Comparison of ENCODE assay signal across 18 cellular contexts in the genomic region with DNA sequence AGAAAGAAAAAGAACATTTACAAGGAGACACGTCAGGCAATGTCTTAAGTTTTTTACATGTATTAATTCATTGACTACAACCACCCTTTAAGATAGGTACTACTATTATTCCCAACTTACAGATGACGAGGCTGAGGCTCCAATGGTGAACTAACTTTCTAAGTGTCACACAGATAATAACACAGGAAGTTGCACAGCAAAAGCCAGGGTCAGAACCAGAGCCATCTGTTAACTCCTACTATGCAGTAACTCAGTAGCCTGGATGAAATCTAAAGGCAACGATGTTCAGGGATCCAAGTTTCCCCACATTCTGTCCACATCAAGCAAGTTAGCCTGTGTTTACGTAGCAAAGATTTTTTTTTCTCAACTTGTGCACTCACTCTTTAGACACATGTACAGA.
A peak's percentile ranks its signal among the peaks of the same experiment; 100 is the strongest.
DNase-seq lines count a peak whose midpoint lies in the region; ATAC-seq, FAIRE-seq and TF ChIP-seq lines count a peak whose summit lies in the region.
"Had no signal": no experiment of that assay in that cellular context is flagged by ENCODE, and none has a peak within 500 bp of the region (broad histone marks: within the 10 kb centered on the region; RNA-seq: fewer than 3 reads in every experiment).

No MANE protein-coding gene starts in this region.

- BruUV-seq in OCI-LY7 (replicated peaks; lab: Mats Ljungman, UMichigan): no TSS peak
- BruUV-seq in endothelial cell of umbilical vein (replicated peaks; lab: Mats Ljungman, UMichigan): no TSS peak

- H3K4me1 ChIP-seq in SK-N-SH (ENCODE audit: control insufficient read depth in 1 of 2, insufficient read depth in 2 of 2, low read depth in 1 of 2, low read length in 1 of 2) (no peaks in the 10 kb centered on the region), OCI-LY7 (ENCODE audit: insufficient read depth, low read length, poor library complexity, severe bottlenecking) (peaks cover 28% of the 10 kb centered on the region), endothelial cell of umbilical vein (ENCODE audit: control insufficient read depth, extremely low read depth, insufficient read depth, low read length) (no peaks in the 10 kb centered on the region)

- H3K79me2 ChIP-seq in SK-N-SH (ENCODE audit: insufficient read depth): no peaks in the 10 kb centered on the region
- no peaks in the 10 kb centered on the region for H3K79me2 ChIP-seq in OCI-LY7 (ENCODE audit: insufficient read depth, low read depth, low read length)
- no peaks in the 10 kb centered on the region for H3K79me2 ChIP-seq in endothelial cell of umbilical vein (ENCODE audit: control insufficient read depth, insufficient read depth, low read length)

- no peak overlapping the region for H3K27ac ChIP-seq in SK-N-SH (ENCODE audit: low read depth in 2 of 2, low read length in 1 of 2)
- no peak overlapping the region for H3K27ac ChIP-seq in OCI-LY7 (ENCODE audit: low read depth, low read length, poor library complexity, severe bottlenecking)
- no peak overlapping the region for H3K27ac ChIP-seq in endothelial cell of umbilical vein (ENCODE audit: insufficient read depth, low read depth, low read length)

- H3K9me3 ChIP-seq in SK-N-SH (no peaks in the 10 kb centered on the region), OCI-LY7 (ENCODE audit: low read length) (no peaks in the 10 kb centered on the region), endothelial cell of umbilical vein (replicated peaks; ENCODE audit: control insufficient read depth, insufficient read depth, low read length) (no peaks in the 10 kb centered on the region)

- no peaks in the 10 kb centered on the region for H3F3A ChIP-seq in SK-N-SH (replicated peaks; ENCODE audit: insufficient read depth)

- CTCF ChIA-PET in SK-N-SH (lab: Yijun Ruan, JAX) (interaction anchor here (1.5 kb wide), 1 partner anchor 480 kb away, joined by 3 read pairs; no protein-coding TSS in a partner anchor), OCI-LY7 (lab: Charles Lee; ENCODE audit: unreplicated experiment) (no interaction called here), endothelial cell of umbilical vein (lab: Charles Lee) (interaction anchor here (1.4 kb wide), 1 partner anchor 11 kb away, joined by 6 read pairs; no protein-coding TSS in a partner anchor)

- ATAC-seq in SK-N-SH treated with all-trans-retinoic acid at 6 μM for 48 hours (no peak), Right ventricle myocardium superior (ENCODE audit: poor library complexity) (no peak)
- ATAC-seq: activated CD4-positive, alpha-beta T cell treated with anti-CD3 and anti-CD28 coated beads for 36 hours; activated T-cell treated with anti-CD3 and anti-CD28 coated beads, Interleukin-2, amount 50 U/mL, for 72 hours; stimulated activated naive CD8-positive, alpha-beta T cell treated with anti-CD3 and anti-CD28 coated beads, Interleukin-15, amount 100 ng/mL, for 72 hours had no signal

- no peaks in the 10 kb centered on the region for H3K9me1 ChIP-seq in endothelial cell of umbilical vein (replicated peaks; ENCODE audit: control insufficient read depth, extremely low read depth, insufficient read depth, low read length)

- H4K20me1 ChIP-seq in SK-N-SH (ENCODE audit: insufficient read depth): no peaks in the 10 kb centered on the region
- H4K20me1 ChIP-seq in OCI-LY7 (ENCODE audit: insufficient read depth, low read length): no peaks in the 10 kb centered on the region
- H4K20me1 ChIP-seq in endothelial cell of umbilical vein (replicated peaks; ENCODE audit: control insufficient read depth, extremely low read depth, insufficient read depth, low read length): no peaks in the 10 kb centered on the region

- no peak overlapping the region for H3K4me3 ChIP-seq in SK-N-SH (ENCODE audit: low read depth in 2 of 2, low read length in 1 of 2)
- H3K4me3 ChIP-seq in OCI-LY7 (ENCODE audit: low read depth, low read length, poor library complexity, severe bottlenecking): no peak overlapping the region
- no peak overlapping the region for H3K4me3 ChIP-seq in endothelial cell of umbilical vein (replicated peaks in 1 of 3; ENCODE audit: insufficient read depth in 1 of 3, low read depth in 1 of 3, low read length in 3 of 3)
- H3K4me3 ChIP-seq: lung had no signal

- H3K9me2 ChIP-seq in SK-N-SH (no peaks in the 10 kb centered on the region), OCI-LY7 (ENCODE audit: insufficient read depth, low read length) (no peaks in the 10 kb centered on the region)

- 87% methylated on average over 4 of the region's 4 CpGs for WGBS in SK-N-SH (ENCODE audit: low lambda C conversion rate)

- no peaks in the 10 kb centered on the region for H3K27me3 ChIP-seq in SK-N-SH (ENCODE audit: insufficient read depth)
- H3K27me3 ChIP-seq in endothelial cell of umbilical vein (ENCODE audit: control insufficient read depth in 2 of 2, insufficient read depth in 2 of 2, low read length in 2 of 2): no peaks in the 10 kb centered on the region

- H3K9ac ChIP-seq in SK-N-SH: no peak overlapping the region
- no peak overlapping the region for H3K9ac ChIP-seq in endothelial cell of umbilical vein (replicated peaks; ENCODE audit: extremely low read depth, insufficient read depth, low read length)

- DNase-seq in SK-N-SH (no peak), GM19239 (ENCODE audit: insufficient read length, low spot score) (no peak), OCI-LY7 (ENCODE audit: low spot score) (peak; percentile 40), endothelial cell of umbilical vein (ENCODE audit: low read depth, low spot score) (no peak), GM12891 (ENCODE audit: insufficient read length, low spot score) (no peak), middle frontal gyrus (ENCODE audit: extremely low spot score, low spot score) (no peak), Right ventricle myocardium superior (no peak)
- DNase-seq: activated CD4-positive, alpha-beta T cell treated with anti-CD3 and anti-CD28 coated beads for 36 hours; activated T-cell treated with anti-CD3 and anti-CD28 coated beads, Interleukin-2, amount 50 U/mL, for 72 hours; COR-L47; NCI-H1930; NCI-H510A treated with DMSO at 0.1 percent for 48 hours; stimulated activated CD4-positive, alpha-beta T cell treated with anti-CD3 and anti-CD28 coated beads, Interleukin-12 subunit alpha, Interleukin-12 subunit beta, amount 100 ng/mL, for 4 hours; stimulated activated naive CD8-positive, alpha-beta T cell treated with anti-CD3 and anti-CD28 coated beads, Interleukin-15, amount 100 ng/mL, for 72 hours had no signal

- no peak for TF ChIP-seq RAD21 in SK-N-SH (IDR thresholded peaks at IDR 0.05; ENCODE audit: low read length)

- TF ChIP-seq CTCF in SK-N-SH (IDR thresholded peaks at IDR 0.05): no peak
- TF ChIP-seq CTCF in OCI-LY7 (conservative IDR thresholded peaks at IDR 0.05; ENCODE audit: low read length): no peak
- no peak for TF ChIP-seq CTCF in endothelial cell of umbilical vein (IDR thresholded peaks at IDR 0.05; ENCODE audit: extremely low read depth in 1 of 2, insufficient read depth in 1 of 2, low read depth in 1 of 2, low read length in 2 of 2)

- H3K36me3 ChIP-seq in SK-N-SH (replicated peaks in 1 of 2; ENCODE audit: control insufficient read depth in 1 of 2, insufficient read depth in 2 of 2, low read length in 1 of 2) (no peaks in the 10 kb centered on the region), OCI-LY7 (ENCODE audit: insufficient read depth, low read length) (no peaks in the 10 kb centered on the region), endothelial cell of umbilical vein (ENCODE audit: control insufficient read depth in 2 of 2, extremely low read depth in 1 of 2, insufficient read depth in 2 of 2, low read length in 2 of 2) (no peaks in the 10 kb centered on the region)

- TF ChIP-seq POLR2A in endothelial cell of umbilical vein (IDR thresholded peaks at IDR 0.05; ENCODE audit: low read depth, low read length) (no peak), GM12891 (IDR thresholded peaks at IDR 0.05; ENCODE audit: low read depth, low read length) (no peak)

- dilution Hi-C loops in endothelial cell of umbilical vein (cut with MboI; ENCODE audit: extremely low pct_ligation_motif_present, low sequenced_read_pairs): no loop called here

- no peak for TF ChIP-seq EP300 in SK-N-SH (IDR thresholded peaks at IDR 0.05; ENCODE audit: borderline replicate concordance in 1 of 2, low read depth in 1 of 2, low read length in 1 of 2)

- 0 out of 2 replicates have a peak overlapping the region, but pooled peaks have one; percentile 57 for H2AFZ ChIP-seq in SK-N-SH (ENCODE audit: low read depth)
- H2AFZ ChIP-seq in OCI-LY7 (ENCODE audit: low read length): peak overlapping the region; percentile 95
- H2AFZ ChIP-seq in endothelial cell of umbilical vein (ENCODE audit: low read depth, low read length): peak overlapping the region; percentile 3

- FAIRE-seq in GM19239 (lab: Jason Lieb, UNC) (peak; percentile 52), endothelial cell of umbilical vein (lab: Jason Lieb, UNC) (no peak), GM12891 (lab: Jason Lieb, UNC) (no peak)
- FAIRE-seq: A204.1, G401.6 had no signal

- POLR2A ChIA-PET in SK-N-SH (lab: Yijun Ruan, JAX): no interaction called here
- POLR2A ChIA-PET in OCI-LY7 (lab: Charles Lee): interaction anchor here (0.6 to 3.9 kb wide), 8 partner anchors 10 to 586 kb away, joined by 3 to 21 read pairs (median 4); no protein-coding TSS in a partner anchor
- POLR2A ChIA-PET in endothelial cell of umbilical vein (lab: Charles Lee): no interaction called here

- intact Hi-C loops in OCI-LY7 (cut with micrococcal nuclease; ENCODE audit: unreplicated experiment): no loop called here
- intact Hi-C loops in endothelial cell of umbilical vein (cut with micrococcal nuclease): no loop called here
- intact Hi-C loops in Right ventricle myocardium superior (cut with DNase I): no loop called here

- no peak overlapping the region for H3K4me2 ChIP-seq in SK-N-SH
- peak overlapping the region; percentile 31 for H3K4me2 ChIP-seq in OCI-LY7 (ENCODE audit: low read length)
- no peak overlapping the region for H3K4me2 ChIP-seq in endothelial cell of umbilical vein (ENCODE audit: insufficient read depth, low read length)

TF ChIP-seq in SK-N-SH, 30 proteins besides CTCF, POLR2A, EP300 and RAD21 (continues in another document):
- TF ChIP-seq POLR2AphosphoS5 (IDR thresholded peaks at IDR 0.05; ENCODE audit: low read depth, low read length) (no peak), RXRA (IDR thresholded peaks at IDR 0.05; ENCODE audit: borderline replicate concordance, low read depth) (no peak)

TF ChIP-seq in SK-N-SH treated with all-trans-retinoic acid at 6 μM for 48 hours, 23 proteins besides CTCF, POLR2A, EP300 and RAD21 (continues in another document):
- TF ChIP-seq ZNF8 (CRISPR knock-in tag; IDR thresholded peaks at IDR 0.05) (no peak), ZNF565 (CRISPR knock-in tag; conservative IDR thresholded peaks at IDR 0.05; ENCODE audit: low read depth) (no peak), RARB (CRISPR knock-in tag; IDR thresholded peaks at IDR 0.05) (no peak)

TF ChIP-seq in endothelial cell of umbilical vein, 7 proteins besides CTCF, POLR2A, EP300 and RAD21 (continues in another document):
- TF ChIP-seq, protein P1, sequence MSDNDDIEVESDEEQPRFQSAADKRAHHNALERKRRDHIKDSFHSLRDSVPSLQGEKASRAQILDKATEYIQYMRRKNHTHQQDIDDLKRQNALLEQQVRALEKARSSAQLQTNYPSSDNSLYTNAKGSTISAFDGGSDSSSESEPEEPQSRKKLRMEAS (IDR thresholded peaks at IDR 0.05; ENCODE audit: insufficient read depth, insufficient read length): no peak

TF ChIP-seq in GM12891, 5 proteins besides CTCF, POLR2A, EP300 and RAD21 (continues in another document):
- TF ChIP-seq PAX5 (IDR thresholded peaks at IDR 0.05; ENCODE audit: insufficient read depth, low read length, severe bottlenecking) (no peak), POU2F2 (IDR thresholded peaks at IDR 0.05; ENCODE audit: low read depth, low read length) (no peak)

Comparison
In these comparisons a context has a peak if more than half of its experiments do, and no peak if none do; other contexts are left out.
1. H2AFZ ChIP-seq: peak in every context shown above with its lines; median percentile 95 in OCI-LY7; 57 in SK-N-SH; 3 in endothelial cell of umbilical vein.